In genomic region chr19:41510484-41510883, GRCh38 we compare ENCODE assay signal across 29 cellular contexts.
"Had no signal": no experiment of that assay in that cellular context is flagged by ENCODE, and none has a peak within 500 bp of the region (broad histone marks: within the 10 kb centered on the region; RNA-seq: fewer than 3 reads in every experiment).

No MANE protein-coding gene starts in this region.

- H3K27me3 ChIP-seq: testis, thyroid gland, upper lobe of left lung, uterus, vagina had no signal

- H3K4me3 ChIP-seq: stomach, suprapubic skin, testis, thoracic aorta, thyroid gland, tibial artery, tibial nerve, transverse colon, upper lobe of left lung, upper lobe of right lung, uterus, vagina had no signal

- FAIRE-seq: urothelium cell line had no signal

- H3K9me3 ChIP-seq: stomach, suprapubic skin, testis, thoracic aorta, thyroid gland, tibial artery, tibial nerve, transverse colon, upper lobe of left lung, upper lobe of right lung, uterus, vagina had no signal

- DNase-seq: stimulated activated CD4-positive, alpha-beta T cell treated with anti-CD3 and anti-CD28 coated beads, Interleukin-2, amount 100 ng/mL, for 48 hours; stimulated activated CD4-positive, alpha-beta T cell treated with anti-CD3 and anti-CD28 coated beads, Interleukin-4, amount 100 ng/mL, for 1 hour; stimulated activated CD4-positive, alpha-beta T cell treated with anti-CD3 and anti-CD28 coated beads, Interleukin-4, amount 100 ng/mL, for 24 hours; stimulated activated CD4-positive, alpha-beta T cell treated with anti-CD3 and anti-CD28 coated beads, Interleukin-4, amount 100 ng/mL, for 4 hours; stimulated activated CD8-positive, alpha-beta memory T cell treated with anti-CD3 and anti-CD28 coated beads, Interleukin-4, amount 100 ng/mL, for 48 hours; stimulated activated naive B cell treated with anti-CD40 and anti-IgM and Interleukin-4, amounts not matched to agents 10 μg/mL and 1 μg/mL and 100 μg/mL, for 72 hours; stimulated activated naive CD4-positive, alpha-beta T cell; stimulated activated naive CD4-positive, alpha-beta T cell treated with Interleukin-2 at 50 U/mL for 16 hours; stimulated activated naive CD8-positive, alpha-beta T cell treated with anti-CD3 and anti-CD28 coated beads, Interleukin-15, amount 100 ng/mL, for 72 hours; stimulated activated naive CD8-positive, alpha-beta T cell treated with anti-CD3 and anti-CD28 coated beads, Interleukin-15, Interleukin-2, amounts not matched to agents 100 U/mL and 50 U/mL, for 24 hours; stomach; substantia nigra; testis; thyroid gland; tibial artery; transverse colon; trophoblast cell; upper lobe of left lung; upper lobe of right lung; uterus had no signal

- H3K9me3 Mint-ChIP-seq: stimulated activated effector memory CD8-positive, alpha-beta T cell treated with anti-CD3 and anti-CD28 coated beads, Interleukin-12 subunit alpha, Interleukin-12 subunit beta, amount 100 ng/mL, for 72 hours; stimulated activated memory B cell treated with anti-CD40 and anti-IgM and Interleukin-4, amounts not matched to agents 10 μg/mL and 1 μg/mL and 100 μg/mL, for 72 hours; stimulated activated naive B cell treated with anti-CD40 and anti-IgM and Interleukin-4, amounts not matched to agents 10 μg/mL and 1 μg/mL and 100 μg/mL, for 72 hours; stimulated activated naive CD8-positive, alpha-beta T cell treated with anti-CD3 and anti-CD28 coated beads, Interleukin-15, amount 100 ng/mL, for 72 hours; stimulated activated naive CD8-positive, alpha-beta T cell treated with anti-CD3 and anti-CD28 coated beads, Interleukin-15, Interleukin-2, amounts not matched to agents 100 ng/mL and 50 ng/mL, for 24 hours; type B pancreatic cell had no signal

- H3K36me3 Mint-ChIP-seq: stimulated activated effector memory CD8-positive, alpha-beta T cell treated with anti-CD3 and anti-CD28 coated beads, Interleukin-12 subunit alpha, Interleukin-12 subunit beta, amount 100 ng/mL, for 72 hours; stimulated activated memory B cell treated with anti-CD40 and anti-IgM and Interleukin-4, amounts not matched to agents 10 μg/mL and 1 μg/mL and 100 μg/mL, for 72 hours; stimulated activated naive B cell treated with anti-CD40 and anti-IgM and Interleukin-4, amounts not matched to agents 10 μg/mL and 1 μg/mL and 100 μg/mL, for 72 hours; type B pancreatic cell had no signal

- H3K4me3 Mint-ChIP-seq: stimulated activated effector memory CD8-positive, alpha-beta T cell treated with anti-CD3 and anti-CD28 coated beads, Interleukin-12 subunit alpha, Interleukin-12 subunit beta, amount 100 ng/mL, for 72 hours; stimulated activated memory B cell treated with anti-CD40 and anti-IgM and Interleukin-4, amounts not matched to agents 10 μg/mL and 1 μg/mL and 100 μg/mL, for 72 hours; stimulated activated naive B cell treated with anti-CD40 and anti-IgM and Interleukin-4, amounts not matched to agents 10 μg/mL and 1 μg/mL and 100 μg/mL, for 72 hours; stimulated activated naive CD8-positive, alpha-beta T cell treated with anti-CD3 and anti-CD28 coated beads, Interleukin-15, amount 100 ng/mL, for 72 hours; stimulated activated naive CD8-positive, alpha-beta T cell treated with anti-CD3 and anti-CD28 coated beads, Interleukin-15, Interleukin-2, amounts not matched to agents 100 ng/mL and 50 ng/mL, for 24 hours; type B pancreatic cell had no signal

- H3K27ac ChIP-seq: stomach, suprapubic skin, testis, thoracic aorta, thyroid gland, tibial artery, tibial nerve, transverse colon, upper lobe of left lung, upper lobe of right lung, uterus, vagina had no signal

- H3K27ac Mint-ChIP-seq: stimulated activated effector memory CD8-positive, alpha-beta T cell treated with anti-CD3 and anti-CD28 coated beads, Interleukin-12 subunit alpha, Interleukin-12 subunit beta, amount 100 ng/mL, for 72 hours; stimulated activated memory B cell treated with anti-CD40 and anti-IgM and Interleukin-4, amounts not matched to agents 10 μg/mL and 1 μg/mL and 100 μg/mL, for 72 hours; stimulated activated naive B cell treated with anti-CD40 and anti-IgM and Interleukin-4, amounts not matched to agents 10 μg/mL and 1 μg/mL and 100 μg/mL, for 72 hours; stimulated activated naive CD8-positive, alpha-beta T cell treated with anti-CD3 and anti-CD28 coated beads, Interleukin-15, amount 100 ng/mL, for 72 hours; stimulated activated naive CD8-positive, alpha-beta T cell treated with anti-CD3 and anti-CD28 coated beads, Interleukin-15, Interleukin-2, amounts not matched to agents 100 ng/mL and 50 ng/mL, for 24 hours; type B pancreatic cell had no signal

- ATAC-seq: stimulated activated effector memory CD8-positive, alpha-beta T cell treated with anti-CD3 and anti-CD28 coated beads, Interleukin-12 subunit alpha, Interleukin-12 subunit beta, amount 100 ng/mL, for 72 hours; stimulated activated memory B cell treated with anti-CD40 and anti-IgM and Interleukin-4, amounts not matched to agents 10 μg/mL and 1 μg/mL and 100 μg/mL, for 72 hours; stimulated activated naive B cell treated with anti-CD40 and anti-IgM and Interleukin-4, amounts not matched to agents 10 μg/mL and 1 μg/mL and 100 μg/mL, for 72 hours; stimulated activated naive CD8-positive, alpha-beta T cell treated with anti-CD3 and anti-CD28 coated beads, Interleukin-15, amount 100 ng/mL, for 72 hours; stimulated activated naive CD8-positive, alpha-beta T cell treated with anti-CD3 and anti-CD28 coated beads, Interleukin-15, Interleukin-2, amounts not matched to agents 100 U/mL and 50 U/mL, for 24 hours; upper lobe of right lung had no signal

- H3K36me3 ChIP-seq: stomach, suprapubic skin, thoracic aorta, thyroid gland, tibial artery, tibial nerve, transverse colon, upper lobe of left lung, upper lobe of right lung, uterus, vagina had no signal

- H3K4me1 Mint-ChIP-seq: stimulated activated effector memory CD8-positive, alpha-beta T cell treated with anti-CD3 and anti-CD28 coated beads, Interleukin-12 subunit alpha, Interleukin-12 subunit beta, amount 100 ng/mL, for 72 hours; stimulated activated naive CD8-positive, alpha-beta T cell treated with anti-CD3 and anti-CD28 coated beads, Interleukin-15, amount 100 ng/mL, for 72 hours had no signal

- H3K4me1 ChIP-seq: stomach, suprapubic skin, testis, thyroid gland, tibial artery, tibial nerve, transverse colon, upper lobe of left lung, upper lobe of right lung, uterus, vagina had no signal
